ENCODE assay signal across 8 cellular contexts in genomic region chr1:161132410-161133219, GRCh38. TPM values are rescaled to one million over a fixed set of nuclear protein-coding genes. Genes with fewer than 3 reads are reported as not detected.
DNase-seq lines count a peak whose midpoint lies in the region; ATAC-seq lines count a peak whose summit lies in the region.

Gene DEDD (minus strand): TSS chr1:161132667. CDS start chr1:161124462, 8,205 bp downstream.

- intact Hi-C loops in T-helper 2 cell treated with Interferon-gamma antibody and Interleukin-4, amounts not matched to agents 100 ng/mL and 5 ng/mL, for 36 hours (cut with micrococcal nuclease) = loop anchor here (1.0 to 10.0 kb wide), 5 partner anchors 14 to 138 kb away; partner anchors contain the start of genes NIT1, PFDN2, PPOX and UFC1
- intact Hi-C loops in right cardiac atrium (cut with DNase I) (loop anchor here in 3 of 4 donors (10.0 kb wide), 3 partner anchors 58 to 138 kb away; partner anchors contain the start of gene USF1 (in 1 of the 3)), aorta (cut with DNase I) (loop anchor here (2.0 kb wide), 2 partner anchors 20 to 26 kb away; partner anchors contain the start of genes UFC1 (in 1 of the 2) and USP21 (in 1 of the 2))

- peak within 1 kb of the TSS; percentile 82 for H3K9ac ChIP-seq in rectal smooth muscle tissue (ENCODE audit: low read length)

- peak within 1 kb of the TSS; percentile 98 for H3K27ac ChIP-seq in right cardiac atrium (ENCODE audit: low read length)
- peak within 1 kb of the TSS; percentile 93 for H3K27ac ChIP-seq in rectal smooth muscle tissue (ENCODE audit: low read depth, low read length)
- H3K27ac ChIP-seq in aorta (ENCODE audit: low read depth in 1 of 2, low read length in 2 of 2) = peak within 1 kb of the TSS; percentile 63 to 79

- under 1% methylated on average over 68 of the region's 68 CpGs for WGBS in right cardiac atrium
- 0 to 1% methylated on average over 51 to 68 of the region's 68 CpGs for WGBS in aorta, 2 donors

- H3K27me3 ChIP-seq in right cardiac atrium (ENCODE audit: control insufficient read depth, insufficient read depth) (no peaks in the 10 kb centered on the region), rectal smooth muscle tissue (ENCODE audit: control insufficient read depth, insufficient read depth, low read length) (no peaks in the 10 kb centered on the region), aorta (ENCODE audit: control insufficient read depth in 1 of 2, insufficient read depth in 2 of 2, low read length in 1 of 2) (no peaks in the 10 kb centered on the region)

- H3K4me1 ChIP-seq in right cardiac atrium (ENCODE audit: control insufficient read depth, insufficient read depth, low read length) (no peaks in the 10 kb centered on the region), rectal smooth muscle tissue (ENCODE audit: control insufficient read depth, insufficient read depth, low read length) (peaks cover 4% of the 10 kb centered on the region), aorta (ENCODE audit: control insufficient read depth in 1 of 2, insufficient read depth in 2 of 2, low read length in 2 of 2) (no peaks in the 10 kb centered on the region)

- ATAC-seq in GM18499 (IDR thresholded peaks at IDR 0.05; ENCODE audit: insufficient read depth, unreplicated experiment) (peak; percentile 95), HG02943 (IDR thresholded peaks at IDR 0.05; ENCODE audit: low read depth, unreplicated experiment) (peak; percentile 92), right cardiac atrium (peak; percentile 95 to 96), aorta (ENCODE audit: low FRiP score) (peak; percentile 95)

- H3K36me3 ChIP-seq in rectal smooth muscle tissue (ENCODE audit: control insufficient read depth, insufficient read depth, low read length) = peaks cover 8% of the 10 kb centered on the region
- H3K36me3 ChIP-seq in aorta (ENCODE audit: control insufficient read depth in 1 of 2, insufficient read depth in 2 of 2, low read length in 1 of 2) = no peaks in the 10 kb centered on the region

- H3K4me3 ChIP-seq in right cardiac atrium (ENCODE audit: low read length) (peak within 1 kb of the TSS; percentile 86), rectal smooth muscle tissue (ENCODE audit: low read length) (peak within 1 kb of the TSS; percentile 98), aorta (ENCODE audit: low read length in 2 of 2) (peak within 1 kb of the TSS; percentile 61 to 92)

- DNase-seq in NCI-H187 treated with DMSO at 0.1 percent for 48 hours (lab: John Stamatoyannopoulos, UW) (peak; percentile 100), anterior cingulate cortex (lab: John Stamatoyannopoulos, UW) (peak; percentile 66 to 98 (median 92)), right cardiac atrium (peak; percentile 95 to 98 (median 96)), aorta (peak; percentile 96 to 97)

- H3K9me3 ChIP-seq in right cardiac atrium (ENCODE audit: control insufficient read depth, low read length) = no peaks in the 10 kb centered on the region
- no peaks in the 10 kb centered on the region for H3K9me3 ChIP-seq in aorta (ENCODE audit: control insufficient read depth, low read length)

RNA-seq across cellular contexts. Expression of gene DEDD, which starts in this region (rescaled TPM):
- total RNA-seq in T-helper 2 cell treated with Interferon-gamma antibody and Interleukin-4, amounts not matched to agents 100 ng/mL and 5 ng/mL, for 36 hours = 33.8 and 35.2 TPM in 2 replicates
- 10 to 100 TPM; 26.3 to 30.6 (median 28.7) TPM for total RNA-seq in right cardiac atrium
- polyA plus RNA-seq in right cardiac atrium = 15.5 TPM
- 10 to 100 TPM; 44.7 to 46.8 TPM for total RNA-seq in aorta
- 10 to 100 TPM; 25.2 to 39.7 TPM for polyA plus RNA-seq in aorta

Comparison
In these comparisons a context has a peak if more than half of its experiments do, and no peak if none do; other contexts are left out.
1. Peak in every context shown above with its lines: DNase-seq, ATAC-seq, H3K4me3 ChIP-seq and H3K27ac ChIP-seq.